11 cellular contexts compared by ENCODE assay signal in genomic region chr14:68509188-68509953, GRCh38.
A peak's percentile ranks its signal among the peaks of the same experiment; 100 is the strongest.
DNase-seq lines count a peak whose midpoint lies in the region; ATAC-seq, FAIRE-seq and TF ChIP-seq lines count a peak whose summit lies in the region.
"Had no signal": no experiment of that assay in that cellular context is flagged by ENCODE, and none has a peak within 500 bp of the region (broad histone marks: within the 10 kb centered on the region; RNA-seq: fewer than 3 reads in every experiment).

No MANE protein-coding gene starts in this region.

- peak overlapping the region; percentile 18 for H3K14ac ChIP-seq in trophoblast cell (ENCODE audit: low read length)

- H3K4me3 Mint-ChIP-seq in WTC11 = no peak overlapping the region
- H3K4me3 Mint-ChIP-seq: activated CD4-positive, alpha-beta T cell treated with anti-CD3 and anti-CD28 coated beads, Interleukin-2, amount 10 ng/mL, durations not matched to agents 7 days and 5 days had no signal

- peak overlapping the region; percentile 99 for H4K91ac ChIP-seq in trophoblast cell (ENCODE audit: low read depth, low read length)

- peak overlapping the region; percentile 52 for H2BK120ac ChIP-seq in trophoblast cell (ENCODE audit: insufficient read depth, low read length, poor library complexity)

- H3K27ac ChIP-seq in HepG2 (ENCODE audit: extremely low read length, insufficient read depth, low read length) (no peak overlapping the region), right lobe of liver (no peak overlapping the region), esophagus muscularis mucosa (replicated peaks in 1 of 4) (peak overlapping the region; percentile 70 to 77 (median 72)), trophoblast cell (ENCODE audit: low read depth, low read length) (no peak overlapping the region)
- H3K27ac ChIP-seq: HL-60 had no signal

- H3K27ac Mint-ChIP-seq in WTC11 = no peak overlapping the region
- H3K27ac Mint-ChIP-seq: activated CD4-positive, alpha-beta T cell treated with anti-CD3 and anti-CD28 coated beads, Interleukin-2, amount 10 ng/mL, durations not matched to agents 7 days and 5 days had no signal

- no peaks in the 10 kb centered on the region for H3K79me2 ChIP-seq in HepG2 (ENCODE audit: insufficient read depth, low read length)
- H3K79me2 ChIP-seq in trophoblast cell (ENCODE audit: control insufficient read depth, insufficient read depth, low read length, poor library complexity) = peaks cover 4% of the 10 kb centered on the region

- 64% methylated on average over 6 of the region's 8 CpGs for WGBS in HepG2 (ENCODE audit: low lambda C conversion rate)
- whole genome bisulfite sequencing in right lobe of liver (ENCODE audit: insufficient coverage, low coverage, low lambda C conversion rate, missing lambda C conversion rate) = 86% methylated on average over 4 of the region's 8 CpGs
- 63% methylated on average over 8 of the region's 8 CpGs for WGBS in esophagus muscularis mucosa
- WGBS in trophoblast cell (ENCODE audit: extremely low coverage, insufficient coverage, insufficient read length) = no CpG with 5 or more reads among the region's 8 CpGs

- no peak overlapping the region for H3K4me2 ChIP-seq in HepG2 (ENCODE audit: low read depth, low read length)
- H3K4me2 ChIP-seq in trophoblast cell (ENCODE audit: low read length) = no peak overlapping the region

- DNase-seq in HepG2 (ENCODE audit: low spot score) = no peak
- no peak for DNase-seq in right lobe of liver
- no peak for DNase-seq in esophagus muscularis mucosa (ENCODE audit: extremely low spot score)
- no peak for DNase-seq in trophoblast cell
- no peak for DNase-seq in mesenteric fat pad (ENCODE audit: low spot score)
- DNase-seq in NCI-H69 (lab: John Stamatoyannopoulos, UW) = no peak
- no peak for DNase-seq in effector CD4-positive, alpha-beta T cell
- DNase-seq in WTC11 (ENCODE audit: low spot score) = no peak
- DNase-seq: activated CD4-positive, alpha-beta T cell treated with anti-CD3 and anti-CD28 coated beads, Interleukin-2, amount 10 ng/mL, durations not matched to agents 7 days and 5 days; DMS79 had no signal

- no peak for TF ChIP-seq RAD21 in HepG2 (CRISPR knock-in tag; IDR thresholded peaks at IDR 0.05)

- H3K4me1 ChIP-seq in HepG2 (ENCODE audit: insufficient read depth, low read length) (peaks cover 53% of the 10 kb centered on the region), right lobe of liver (no peaks in the 10 kb centered on the region), esophagus muscularis mucosa (peaks cover 40 to 75% (median 69%) of the 10 kb centered on the region in 4 donors), trophoblast cell (ENCODE audit: control insufficient read depth in 1 of 2, insufficient read depth in 2 of 2, low read length in 2 of 2) (peaks cover 33 to 34% of the 10 kb centered on the region in 2 experiments)

- peak overlapping the region; percentile 2 for H4K8ac ChIP-seq in trophoblast cell (ENCODE audit: low read depth, low read length)

- H4K20me1 ChIP-seq in HepG2 (ENCODE audit: insufficient read depth, low read length) = no peaks in the 10 kb centered on the region

- H3K4me1 Mint-ChIP-seq in WTC11 = peaks cover 25% of the 10 kb centered on the region

- ATAC-seq in HepG2 (no peak; the same call in 2 of the 3 replicates), right lobe of liver (no peak), WTC11 (no peak)

- H3K36me3 ChIP-seq in HepG2 (replicated peaks in 1 of 2; ENCODE audit: control insufficient read depth in 1 of 2, insufficient read depth in 2 of 2, low read length in 2 of 2) (no peaks in the 10 kb centered on the region), right lobe of liver (no peaks in the 10 kb centered on the region), esophagus muscularis mucosa (no peaks in the 10 kb centered on the region), trophoblast cell (ENCODE audit: control insufficient read depth in 1 of 2, insufficient read depth in 2 of 2, low read length in 2 of 2) (no peaks in the 10 kb centered on the region)

- peak overlapping the region; percentile 24 for H3K18ac ChIP-seq in trophoblast cell (ENCODE audit: low read length)

- no peak overlapping the region for H4K12ac ChIP-seq in trophoblast cell (ENCODE audit: low read depth, low read length)

- H3K4me3 ChIP-seq in HepG2 (replicated peaks in 1 of 3; ENCODE audit: insufficient read depth in 1 of 3, low read depth in 2 of 3, low read length in 3 of 3) (no peak overlapping the region), right lobe of liver (no peak overlapping the region), esophagus muscularis mucosa (no peak overlapping the region), trophoblast cell (ENCODE audit: low read depth, low read length) (no peak overlapping the region)

- H2BK5ac ChIP-seq in trophoblast cell (ENCODE audit: low read depth, low read length, poor library complexity) = no peak overlapping the region

- H2AFZ ChIP-seq in HepG2 (ENCODE audit: low read length) (no peak overlapping the region), trophoblast cell (ENCODE audit: insufficient read depth, low read length, poor library complexity) (no peak overlapping the region)

- intact Hi-C loops in HepG2 (cut with micrococcal nuclease; ENCODE audit: unreplicated experiment) = no loop called here
- intact Hi-C loops in right lobe of liver (cut with DNase I) = no loop called here
- intact Hi-C loops in esophagus muscularis mucosa (cut with DNase I) = no loop called here

- H2AK5ac ChIP-seq in trophoblast cell (ENCODE audit: low read length) = peak overlapping the region; percentile 6

- TF ChIP-seq POLR2A in HepG2 (IDR thresholded peaks at IDR 0.05; ENCODE audit: insufficient read depth in 1 of 2, low read depth in 2 of 2, low read length in 2 of 2) = no peak
- no peak for TF ChIP-seq POLR2A in right lobe of liver (IDR thresholded peaks at IDR 0.05)
- no peak for TF ChIP-seq POLR2A in esophagus muscularis mucosa (IDR thresholded peaks at IDR 0.05; ENCODE audit: low read depth)

- H3K36me3 Mint-ChIP-seq in WTC11 = no peaks in the 10 kb centered on the region

- no peak for TF ChIP-seq EP300 in HepG2 (IDR thresholded peaks at IDR 0.05; ENCODE audit: low read depth in 2 of 2, low read length in 2 of 2)
- TF ChIP-seq EP300 in HepG2 (CRISPR knock-in tag; IDR thresholded peaks at IDR 0.05; ENCODE audit: borderline replicate concordance) = no peak
- TF ChIP-seq EP300 in esophagus muscularis mucosa (IDR thresholded peaks at IDR 0.05) = no peak

- H3K9ac ChIP-seq in HepG2 (ENCODE audit: insufficient read depth, low read depth, low read length) = no peak overlapping the region
- H3K9ac ChIP-seq in trophoblast cell (ENCODE audit: low read length) = no peak overlapping the region

- no TSS peak for BruUV-seq in HepG2 (replicated peaks; lab: Mats Ljungman, UMichigan)

- no peaks in the 10 kb centered on the region for H3K9me3 Mint-ChIP-seq in WTC11
- H3K9me3 Mint-ChIP-seq: activated CD4-positive, alpha-beta T cell treated with anti-CD3 and anti-CD28 coated beads, Interleukin-2, amount 10 ng/mL, durations not matched to agents 7 days and 5 days had no signal

- in situ Hi-C loops in HepG2 (cut with HindIII; ENCODE audit: extremely low pct_ligation_motif_present, low pct_unique_long_range_greater_than_20kb) = no loop called here

- H3K4ac ChIP-seq in trophoblast cell (ENCODE audit: low read depth, low read length) = no peak overlapping the region

- FAIRE-seq in HepG2 (lab: Jason Lieb, UNC) = no peak

- no peak overlapping the region for H3K23ac ChIP-seq in trophoblast cell (ENCODE audit: low read length)

- CTCF ChIA-PET in HepG2 (lab: Yijun Ruan, JAX; ENCODE audit: low intra/inter-chr PET ratio, low total read pairs) (no interaction called here), WTC11 (lab: Charles Lee) (no interaction called here)

- POLR2A ChIA-PET in HepG2 (lab: Yijun Ruan, JAX) (no interaction called here), WTC11 (lab: Charles Lee) (no interaction called here)

- no peak for TF ChIP-seq CTCF in HepG2 (CRISPR knock-in tag; IDR thresholded peaks at IDR 0.05)
- TF ChIP-seq CTCF in right lobe of liver (IDR thresholded peaks at IDR 0.05) = no peak
- no peak for TF ChIP-seq CTCF in esophagus muscularis mucosa (IDR thresholded peaks at IDR 0.05)
- no peak for TF ChIP-seq CTCF in WTC11 (IDR thresholded peaks at IDR 0.05)

- H2BK12ac ChIP-seq in trophoblast cell (ENCODE audit: low read length) = peak overlapping the region; percentile 7

- H3K27me3 ChIP-seq in HepG2 (ENCODE audit: control insufficient read depth in 1 of 2, insufficient read depth in 2 of 2, low read length in 2 of 2) = no peaks in the 10 kb centered on the region
- H3K27me3 ChIP-seq in right lobe of liver = no peaks in the 10 kb centered on the region
- H3K27me3 ChIP-seq in esophagus muscularis mucosa = no peaks in the 10 kb centered on the region
- H3K27me3 ChIP-seq in trophoblast cell (ENCODE audit: insufficient read depth, low read length) = no peaks in the 10 kb centered on the region

- H3K27me3 Mint-ChIP-seq in WTC11 (ENCODE audit: low read depth) = no peaks in the 10 kb centered on the region
- H3K27me3 Mint-ChIP-seq: activated CD4-positive, alpha-beta T cell treated with anti-CD3 and anti-CD28 coated beads, Interleukin-2, amount 10 ng/mL, durations not matched to agents 7 days and 5 days had no signal

- peaks cover 64% of the 10 kb centered on the region for H3K79me1 ChIP-seq in trophoblast cell (ENCODE audit: low read length)

- H3K9me3 ChIP-seq in HepG2 (ENCODE audit: low read length) (no peaks in the 10 kb centered on the region), right lobe of liver (no peaks in the 10 kb centered on the region), esophagus muscularis mucosa (no peaks in the 10 kb centered on the region), trophoblast cell (ENCODE audit: insufficient read depth, low read depth, low read length) (peaks cover 2% of the 10 kb centered on the region)

TF ChIP-seq in HepG2, 621 proteins besides CTCF, POLR2A, EP300 and RAD21 (continues in another document):
- TF ChIP-seq ZNF570 (CRISPR knock-in tag; IDR thresholded peaks at IDR 0.05; ENCODE audit: borderline replicate concordance) = no peak

TF ChIP-seq in WTC11, 78 proteins besides CTCF, POLR2A, EP300 and RAD21 (continues in another document):
- TF ChIP-seq USF2 (CRISPR knock-in tag; IDR thresholded peaks at IDR 0.05) (no peak), ZBTB43 (CRISPR knock-in tag; IDR thresholded peaks at IDR 0.05) (no peak)

Comparison
In these comparisons a context has a peak if more than half of its experiments do, and no peak if none do; other contexts are left out.
1. H3K27ac ChIP-seq: peak in esophagus muscularis mucosa (4 of 4); none in HepG2 (single experiment), right lobe of liver (0 of 3) and trophoblast cell (single experiment).